1 cellular context compared by ENCODE assay signal in genomic region chr6:7390218-7390878, GRCh38.
TF ChIP-seq lines count a peak whose summit lies in the region.

No MANE protein-coding gene starts in this region.

TF ChIP-seq in HEK293, 187 proteins besides CTCF, POLR2A, EP300 and RAD21 (continued from another document):
- no peak for TF ChIP-seq PRDM4 (tag by site-specific recombination; IDR thresholded peaks at IDR 0.05)
